In genomic region chr13:107712145-107712544, GRCh38 we compare ENCODE assay signal across 18 cellular contexts.
A peak's percentile ranks its signal among the peaks of the same experiment; 100 is the strongest.
DNase-seq lines count a peak whose midpoint lies in the region; ATAC-seq and TF ChIP-seq lines count a peak whose summit lies in the region.
"Had no signal": no experiment of that assay in that cellular context is flagged by ENCODE, and none has a peak within 500 bp of the region (broad histone marks: within the 10 kb centered on the region; RNA-seq: fewer than 3 reads in every experiment).

No MANE protein-coding gene starts in this region.

- POLR2A ChIA-PET in IMR-90 (lab: Charles Lee; ENCODE audit: unreplicated experiment): no interaction called here
- POLR2A ChIA-PET in HEK293T (lab: Yijun Ruan, JAX): no interaction called here

- H3K36me3 ChIP-seq in IMR-90 (ENCODE audit: control insufficient read depth, insufficient read depth, low read length): no peaks in the 10 kb centered on the region
- H3K36me3 ChIP-seq: BLaER1 had no signal

- H3K56ac ChIP-seq in IMR-90 (ENCODE audit: extremely low read depth, insufficient read depth, low read length): no peak overlapping the region

- no peak overlapping the region for H2AFZ ChIP-seq in IMR-90 (replicated peaks; ENCODE audit: low read length, poor library complexity)

- H2BK5ac ChIP-seq in IMR-90 (ENCODE audit: low read depth, low read length, poor library complexity, severe bottlenecking): no peak overlapping the region

- no peak overlapping the region for H3K4me3 ChIP-seq in IMR-90 (ENCODE audit: insufficient read depth, low read depth, low read length)
- H3K4me3 ChIP-seq: BLaER1 had no signal

- H4K8ac ChIP-seq in IMR-90 (ENCODE audit: low read depth in 2 of 2, low read length in 2 of 2): no peak overlapping the region

- no peak overlapping the region for H2BK15ac ChIP-seq in IMR-90 (ENCODE audit: low read depth, low read length)

- DNase-seq in NCI-H2029 treated with DMSO at 0.1 percent for 48 hours (lab: John Stamatoyannopoulos, UW) (peak; percentile 22), NCI-H2029 (lab: John Stamatoyannopoulos, UW) (no peak), IMR-90 (no peak), renal cortical epithelial cell (ENCODE audit: low read depth) (peak; percentile 58), NOMO-1 treated with dmso at 0.1 percent for 144 hours (lab: John Stamatoyannopoulos, UW; ENCODE audit: unreplicated experiment) (no peak), superior temporal gyrus (ENCODE audit: extremely low spot score) (no peak), HEK293T (ENCODE audit: extremely low spot score) (no peak)
- DNase-seq: CD8-positive, alpha-beta T cell; GDM1; H7; Karpas-422; MM.1S; NCI-H2107; NCI-H526 treated with DMSO at 0.1 percent for 48 hours; SK-N-SH had no signal

- TF ChIP-seq CTCF in IMR-90 (conservative IDR thresholded peaks at IDR 0.05; ENCODE audit: low read depth, low read length): no peak
- no peak for TF ChIP-seq CTCF in VCaP (conservative IDR thresholded peaks at IDR 0.05)

- no peak overlapping the region for H3K18ac ChIP-seq in IMR-90 (ENCODE audit: low read depth, low read length)

- H2BK20ac ChIP-seq in IMR-90 (ENCODE audit: low read depth, low read length): no peak overlapping the region

- H2AK9ac ChIP-seq in IMR-90 (replicated peaks; ENCODE audit: low read depth, low read length, poor library complexity): no peak overlapping the region

- no peaks in the 10 kb centered on the region for H3K9me3 ChIP-seq in IMR-90 (ENCODE audit: control insufficient read depth, insufficient read depth, low read length)
- H3K9me3 ChIP-seq: BLaER1, SK-N-SH had no signal

- no peak overlapping the region for H3K27ac ChIP-seq in IMR-90 (ENCODE audit: insufficient read depth, low read length)
- peak overlapping the region; percentile 98 for H3K27ac ChIP-seq in VCaP
- H3K27ac ChIP-seq: BLaER1 had no signal

- H3K4me1 ChIP-seq in IMR-90 (ENCODE audit: control insufficient read depth, insufficient read depth, low read length): peaks cover 2% of the 10 kb centered on the region; the same call in 1 of the 2 replicates
- H3K4me1 ChIP-seq: BLaER1 had no signal

- H3K79me1 ChIP-seq in IMR-90 (ENCODE audit: low read depth in 1 of 2, low read length in 2 of 2): peaks cover 12 to 61% of the 10 kb centered on the region in 2 experiments

- intact Hi-C loops in IMR-90 (cut with micrococcal nuclease): no loop called here

- no peak overlapping the region for H3K9ac ChIP-seq in IMR-90 (ENCODE audit: low read depth, low read length)
- H3K9ac ChIP-seq: BLaER1, SK-N-SH had no signal

- TF ChIP-seq RAD21 in IMR-90 (IDR thresholded peaks at IDR 0.05; ENCODE audit: low read length): no peak

- no peak overlapping the region for H2BK120ac ChIP-seq in IMR-90 (ENCODE audit: low read depth, low read length)

- TF ChIP-seq POLR2A in IMR-90 (IDR thresholded peaks at IDR 0.05; ENCODE audit: low read depth, low read length): no peak

- no peak overlapping the region for H3K4me2 ChIP-seq in IMR-90 (ENCODE audit: low read depth, low read length)
- H3K4me2 ChIP-seq: BLaER1, SK-N-SH had no signal

- H3K4ac ChIP-seq in IMR-90 (ENCODE audit: low read depth, low read length): no peak overlapping the region

- in situ Hi-C loops in IMR-90 (cut with MboI; ENCODE audit: low sequenced_read_pairs): no loop called here

- H4K20me1 ChIP-seq in IMR-90 (ENCODE audit: insufficient read depth, low read length): peaks cover 30% of the 10 kb centered on the region
- H4K20me1 ChIP-seq: BLaER1 had no signal

- dilution Hi-C loops in IMR-90 (cut with HindIII; ENCODE audit: low sequenced_read_pairs, unreplicated experiment): no loop called here

- no peak overlapping the region for H4K5ac ChIP-seq in IMR-90 (ENCODE audit: low read depth, low read length)

- no CpG with 5 or more reads among the region's 1 CpG for WGBS in IMR-90 (ENCODE audit: extremely low coverage in 2 of 2, insufficient read length in 1 of 2), 2 experiments

- CTCF ChIA-PET in IMR-90 (lab: Yijun Ruan, JAX): no interaction called here
- CTCF ChIA-PET in HEK293T (lab: Yijun Ruan, JAX): no interaction called here

- no TSS peak for BruUV-seq in IMR-90 (replicated peaks; lab: Mats Ljungman, UMichigan)

- H3K9me1 ChIP-seq in IMR-90 (ENCODE audit: insufficient read depth, low read length): no peaks in the 10 kb centered on the region; the same call in 1 of the 2 replicates

- ATAC-seq in IMR-90 (ENCODE audit: low read depth): peak; percentile 51
- ATAC-seq: CD8-positive, alpha-beta T cell; HepG2 had no signal

- no peak overlapping the region for H4K91ac ChIP-seq in IMR-90 (ENCODE audit: insufficient read depth, low read depth, low read length)

- H3K23ac ChIP-seq in IMR-90 (ENCODE audit: low read depth, low read length): no peak overlapping the region

- no peaks in the 10 kb centered on the region for H3K27me3 ChIP-seq in IMR-90 (ENCODE audit: control insufficient read depth, insufficient read depth, low read length)
- H3K27me3 ChIP-seq: BLaER1 had no signal

- H2AK5ac ChIP-seq in IMR-90 (ENCODE audit: low read depth, low read length): no peak overlapping the region

- no peak overlapping the region for H3K14ac ChIP-seq in IMR-90 (replicated peaks; ENCODE audit: low read depth, low read length)

TF ChIP-seq in IMR-90, 13 proteins besides CTCF, POLR2A, EP300 and RAD21 (continues in another document):
- TF ChIP-seq SMC3 (IDR thresholded peaks at IDR 0.05; ENCODE audit: low read depth, low read length) (no peak), ELK1 (IDR thresholded peaks at IDR 0.05; ENCODE audit: borderline replicate concordance, low read depth, low read length) (no peak), MAFK (IDR thresholded peaks at IDR 0.05; ENCODE audit: low read depth, low read length) (no peak), CHD1 (IDR thresholded peaks at IDR 0.05; ENCODE audit: low read depth, low read length) (no peak), MAZ (IDR thresholded peaks at IDR 0.05; ENCODE audit: borderline replicate concordance, low read depth, low read length) (no peak), MXI1 (IDR thresholded peaks at IDR 0.05; ENCODE audit: borderline replicate concordance, low read depth, low read length) (no peak), NFE2L2 (IDR thresholded peaks at IDR 0.05; ENCODE audit: low read depth, low read length) (no peak), BHLHE40 (IDR thresholded peaks at IDR 0.05; ENCODE audit: low read depth, low read length) (no peak), FOS (IDR thresholded peaks at IDR 0.05; ENCODE audit: low read depth, low read length) (no peak), CEBPB (IDR thresholded peaks at IDR 0.05; ENCODE audit: low read depth, low read length) (no peak), RFX5 (IDR thresholded peaks at IDR 0.05; ENCODE audit: low read depth, low read length) (no peak), RCOR1 (IDR thresholded peaks at IDR 0.05; ENCODE audit: insufficient replicate concordance, low read length) (no peak)

TF ChIP-seq in HEK293T, 16 proteins besides CTCF, POLR2A, EP300 and RAD21:
- TF ChIP-seq NFRKB (IDR thresholded peaks at IDR 0.05) (no peak), LEF1 (IDR thresholded peaks at IDR 0.05; ENCODE audit: borderline replicate concordance) (no peak), SP1 (IDR thresholded peaks at IDR 0.05) (no peak), TARDBP (IDR thresholded peaks at IDR 0.05) (no peak), FOXK2 (IDR thresholded peaks at IDR 0.05) (no peak), BHLHE40 (IDR thresholded peaks at IDR 0.05; ENCODE audit: borderline replicate concordance) (no peak), CTBP1 (IDR thresholded peaks at IDR 0.05; ENCODE audit: borderline replicate concordance) (no peak), ELF4 (IDR thresholded peaks at IDR 0.05) (no peak), FOXA1 (IDR thresholded peaks at IDR 0.05) (no peak)
- TF ChIP-seq, protein P1, sequence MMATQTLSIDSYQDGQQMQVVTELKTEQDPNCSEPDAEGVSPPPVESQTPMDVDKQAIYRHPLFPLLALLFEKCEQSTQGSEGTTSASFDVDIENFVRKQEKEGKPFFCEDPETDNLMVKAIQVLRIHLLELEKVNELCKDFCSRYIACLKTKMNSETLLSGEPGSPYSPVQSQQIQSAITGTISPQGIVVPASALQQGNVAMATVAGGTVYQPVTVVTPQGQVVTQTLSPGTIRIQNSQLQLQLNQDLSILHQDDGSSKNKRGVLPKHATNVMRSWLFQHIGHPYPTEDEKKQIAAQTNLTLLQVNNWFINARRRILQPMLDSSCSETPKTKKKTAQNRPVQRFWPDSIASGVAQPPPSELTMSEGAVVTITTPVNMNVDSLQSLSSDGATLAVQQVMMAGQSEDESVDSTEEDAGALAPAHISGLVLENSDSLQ (IDR thresholded peaks at IDR 0.05): no peak

Comparison
In these comparisons a context has a peak if more than half of its experiments do, and no peak if none do; other contexts are left out.
1. DNase-seq: peak in NCI-H2029 treated with DMSO at 0.1 percent for 48 hours (single experiment) and renal cortical epithelial cell (single experiment); none in NCI-H2029 (single experiment), IMR-90 (single experiment), NOMO-1 treated with dmso at 0.1 percent for 144 hours (single experiment), superior temporal gyrus (single experiment) and HEK293T (single experiment).